2 cellular contexts compared by ENCODE assay signal in the genomic region with DNA sequence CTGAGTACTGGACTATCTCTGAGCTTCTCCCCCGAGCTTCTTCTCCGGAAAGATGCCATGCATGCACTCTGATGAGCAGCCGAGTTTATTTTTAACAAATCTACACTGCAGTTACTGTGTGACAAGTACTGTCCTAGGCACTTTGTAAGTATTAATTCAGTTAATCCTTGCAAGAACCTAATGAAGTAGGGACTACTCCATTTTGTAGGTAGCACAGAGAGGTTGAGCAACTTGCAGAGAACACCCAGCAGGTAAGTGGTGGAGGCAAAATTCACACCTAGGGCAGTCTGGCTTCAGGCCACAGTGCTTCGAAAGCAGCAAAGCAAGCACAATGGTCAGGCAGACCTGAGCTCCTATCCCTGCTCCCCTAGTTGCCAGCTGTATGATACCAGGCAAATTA.
TF ChIP-seq lines count a peak whose summit lies in the region.

No MANE protein-coding gene starts in this region.

TF ChIP-seq in HEK293, 187 proteins besides CTCF, POLR2A, EP300 and RAD21:
- TF ChIP-seq, protein P1, sequence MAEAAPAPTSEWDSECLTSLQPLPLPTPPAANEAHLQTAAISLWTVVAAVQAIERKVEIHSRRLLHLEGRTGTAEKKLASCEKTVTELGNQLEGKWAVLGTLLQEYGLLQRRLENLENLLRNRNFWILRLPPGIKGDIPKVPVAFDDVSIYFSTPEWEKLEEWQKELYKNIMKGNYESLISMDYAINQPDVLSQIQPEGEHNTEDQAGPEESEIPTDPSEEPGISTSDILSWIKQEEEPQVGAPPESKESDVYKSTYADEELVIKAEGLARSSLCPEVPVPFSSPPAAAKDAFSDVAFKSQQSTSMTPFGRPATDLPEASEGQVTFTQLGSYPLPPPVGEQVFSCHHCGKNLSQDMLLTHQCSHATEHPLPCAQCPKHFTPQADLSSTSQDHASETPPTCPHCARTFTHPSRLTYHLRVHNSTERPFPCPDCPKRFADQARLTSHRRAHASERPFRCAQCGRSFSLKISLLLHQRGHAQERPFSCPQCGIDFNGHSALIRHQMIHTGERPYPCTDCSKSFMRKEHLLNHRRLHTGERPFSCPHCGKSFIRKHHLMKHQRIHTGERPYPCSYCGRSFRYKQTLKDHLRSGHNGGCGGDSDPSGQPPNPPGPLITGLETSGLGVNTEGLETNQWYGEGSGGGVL (tag by site-specific recombination; IDR thresholded peaks at IDR 0.05), result no peak
- peak; percentile 76 for TF ChIP-seq ZNF768 (tag by site-specific recombination; IDR thresholded peaks at IDR 0.05)

TF ChIP-seq in H1, 55 proteins besides CTCF, POLR2A, EP300 and RAD21:
- TF ChIP-seq CEBPB (IDR thresholded peaks at IDR 0.05; ENCODE audit: low read depth, low read length), result no peak
- TF ChIP-seq SIRT6 (IDR thresholded peaks at IDR 0.05; ENCODE audit: low read length), result no peak
- TF ChIP-seq, protein P2, sequence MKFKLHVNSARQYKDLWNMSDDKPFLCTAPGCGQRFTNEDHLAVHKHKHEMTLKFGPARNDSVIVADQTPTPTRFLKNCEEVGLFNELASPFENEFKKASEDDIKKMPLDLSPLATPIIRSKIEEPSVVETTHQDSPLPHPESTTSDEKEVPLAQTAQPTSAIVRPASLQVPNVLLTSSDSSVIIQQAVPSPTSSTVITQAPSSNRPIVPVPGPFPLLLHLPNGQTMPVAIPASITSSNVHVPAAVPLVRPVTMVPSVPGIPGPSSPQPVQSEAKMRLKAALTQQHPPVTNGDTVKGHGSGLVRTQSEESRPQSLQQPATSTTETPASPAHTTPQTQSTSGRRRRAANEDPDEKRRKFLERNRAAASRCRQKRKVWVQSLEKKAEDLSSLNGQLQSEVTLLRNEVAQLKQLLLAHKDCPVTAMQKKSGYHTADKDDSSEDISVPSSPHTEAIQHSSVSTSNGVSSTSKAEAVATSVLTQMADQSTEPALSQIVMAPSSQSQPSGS (IDR thresholded peaks at IDR 0.05; ENCODE audit: low read length), result no peak
- no peak for TF ChIP-seq SP4 (IDR thresholded peaks at IDR 0.05; ENCODE audit: low read length)
- no peak for TF ChIP-seq SUZ12 (IDR thresholded peaks at IDR 0.05; ENCODE audit: low read length)
- TF ChIP-seq MAFK (IDR thresholded peaks at IDR 0.05; ENCODE audit: low read depth, low read length), result no peak
- no peak for TF ChIP-seq CHD2 (IDR thresholded peaks at IDR 0.05; ENCODE audit: low read length)
- no peak for TF ChIP-seq RBBP5 (IDR thresholded peaks at IDR 0.05; ENCODE audit: borderline replicate concordance, low read depth, low read length)
- TF ChIP-seq TAF1 (IDR thresholded peaks at IDR 0.05; ENCODE audit: low read depth, low read length), result no peak
- no peak for TF ChIP-seq RXRA (IDR thresholded peaks at IDR 0.05; ENCODE audit: insufficient read depth, low read depth, low read length)
- no peak for TF ChIP-seq NANOG (IDR thresholded peaks at IDR 0.05; ENCODE audit: insufficient read depth, low read depth, low read length, poor library complexity, severe bottlenecking)
- TF ChIP-seq SIX5 (IDR thresholded peaks at IDR 0.05; ENCODE audit: low read depth, low read length), result no peak
- no peak for TF ChIP-seq PHF8 (conservative IDR thresholded peaks at IDR 0.05; ENCODE audit: low read depth, low read length)
- TF ChIP-seq NRF1 (IDR thresholded peaks at IDR 0.05; ENCODE audit: low read depth, low read length), result no peak
- TF ChIP-seq, protein P3, sequence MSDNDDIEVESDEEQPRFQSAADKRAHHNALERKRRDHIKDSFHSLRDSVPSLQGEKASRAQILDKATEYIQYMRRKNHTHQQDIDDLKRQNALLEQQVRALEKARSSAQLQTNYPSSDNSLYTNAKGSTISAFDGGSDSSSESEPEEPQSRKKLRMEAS (IDR thresholded peaks at IDR 0.05), result no peak
- TF ChIP-seq FOSL1 (IDR thresholded peaks at IDR 0.05; ENCODE audit: insufficient read depth, low read depth, low read length), result no peak
- TF ChIP-seq JUND (IDR thresholded peaks at IDR 0.05; ENCODE audit: low read length), result no peak
- TF ChIP-seq YY1 (IDR thresholded peaks at IDR 0.05; ENCODE audit: low read depth, low read length), result no peak
